Comparison of ENCODE assay signal across 12 cellular contexts in genomic region chr3:53650424-53650823, GRCh38.
DNase-seq lines count a peak whose midpoint lies in the region; ATAC-seq and TF ChIP-seq lines count a peak whose summit lies in the region.
"Had no signal": no experiment of that assay in that cellular context is flagged by ENCODE, and none has a peak within 500 bp of the region (broad histone marks: within the 10 kb centered on the region; RNA-seq: fewer than 3 reads in every experiment).

No MANE protein-coding gene starts in this region.

- no peaks in the 10 kb centered on the region for H3K4me1 Mint-ChIP-seq in CD14-positive monocyte
- H3K4me1 Mint-ChIP-seq: naive B cell had no signal

- ATAC-seq in GM18907 (IDR thresholded peaks at IDR 0.05; ENCODE audit: unreplicated experiment), result peak; percentile 61
- peak; percentile 68 for ATAC-seq in GM21825 (IDR thresholded peaks at IDR 0.05; ENCODE audit: unreplicated experiment)
- ATAC-seq in HG03378 (IDR thresholded peaks at IDR 0.05; ENCODE audit: unreplicated experiment), result peak; percentile 89

- H3K27me3 ChIP-seq in GM06990 (replicated peaks; ENCODE audit: control insufficient read depth, insufficient read depth, low read length), result no peaks in the 10 kb centered on the region
- H3K27me3 ChIP-seq: suprapubic skin had no signal

- no peak overlapping the region for H3K4me3 ChIP-seq in GM06990 (replicated peaks; ENCODE audit: low read depth, low read length)
- H3K4me3 ChIP-seq: suprapubic skin had no signal

- DNase-seq in GM06990 (ENCODE audit: extremely low read depth, insufficient read length), result peak; percentile 51
- DNase-seq in NCI-H82 (lab: John Stamatoyannopoulos, UW), result no peak
- DNase-seq in CD14-positive monocyte (ENCODE audit: low spot score), result no peak
- DNase-seq in activated CD4-positive, CD25-positive, alpha-beta regulatory T cell treated with anti-CD3 and anti-CD28 coated beads, Interleukin-2, amount 50 U/mL, for 72 hours, result no peak
- DNase-seq in NOMO-1 treated with dmso at 0.1 percent for 144 hours (lab: John Stamatoyannopoulos, UW; ENCODE audit: unreplicated experiment), result no peak
- DNase-seq: naive B cell, NCI-H2029, SHP77 treated with DMSO at 0.1 percent for 48 hours had no signal

- peaks cover 13 to 17% (median 16%) of the 10 kb centered on the region in 7 donors for H3K9me3 Mint-ChIP-seq in CD14-positive monocyte

- intact Hi-C loops in CD14-positive monocyte (cut with micrococcal nuclease), result no loop called here

- no peak overlapping the region for H3K4me3 Mint-ChIP-seq in CD14-positive monocyte
- H3K4me3 Mint-ChIP-seq: naive B cell had no signal

- no peaks in the 10 kb centered on the region for H3K36me3 ChIP-seq in GM06990 (ENCODE audit: control insufficient read depth, insufficient read depth, low read length)
- H3K36me3 ChIP-seq: suprapubic skin had no signal

- H3K27ac Mint-ChIP-seq in CD14-positive monocyte, result no peak overlapping the region
- H3K27ac Mint-ChIP-seq: naive B cell had no signal

- TF ChIP-seq CTCF in GM06990 (IDR thresholded peaks at IDR 0.05; ENCODE audit: insufficient read depth, low read length, poor library complexity, severe bottlenecking), result no peak
- no peak for TF ChIP-seq CTCF in CD14-positive monocyte (IDR thresholded peaks at IDR 0.05)

- no peaks in the 10 kb centered on the region for H3K36me3 Mint-ChIP-seq in CD14-positive monocyte

- peaks cover 6 to 11% (median 8%) of the 10 kb centered on the region in 3 donors for H3K27me3 Mint-ChIP-seq in CD14-positive monocyte (ENCODE audit: low read depth in 3 of 3)
